ENCODE assay signal across 1 cellular context in genomic region chr1:54579337-54579781, GRCh38.
TF ChIP-seq lines count a peak whose summit lies in the region.

No MANE protein-coding gene starts in this region.

TF ChIP-seq in H1, 55 proteins besides CTCF, POLR2A, EP300 and RAD21:
- no peak for TF ChIP-seq CHD1 (IDR thresholded peaks at IDR 0.05; ENCODE audit: low read depth, low read length)
- TF ChIP-seq SUZ12 (IDR thresholded peaks at IDR 0.05; ENCODE audit: low read length) = no peak
- TF ChIP-seq GTF2F1 (IDR thresholded peaks at IDR 0.05; ENCODE audit: borderline replicate concordance, low read depth, low read length) = no peak
- TF ChIP-seq FOSL1 (IDR thresholded peaks at IDR 0.05; ENCODE audit: insufficient read depth, low read depth, low read length) = no peak
- TF ChIP-seq SIN3A (conservative IDR thresholded peaks at IDR 0.05 in 1 of 2, IDR thresholded peaks at IDR 0.05 in 1 of 2; ENCODE audit: low read depth in 1 of 2, low read length in 2 of 2) = 0 out of 4 replicates have a peak, but pooled peaks of 1 of the 2 experiments have one; percentile 34
- no peak for TF ChIP-seq CEBPB (IDR thresholded peaks at IDR 0.05; ENCODE audit: low read depth, low read length)
- TF ChIP-seq, protein P1, sequence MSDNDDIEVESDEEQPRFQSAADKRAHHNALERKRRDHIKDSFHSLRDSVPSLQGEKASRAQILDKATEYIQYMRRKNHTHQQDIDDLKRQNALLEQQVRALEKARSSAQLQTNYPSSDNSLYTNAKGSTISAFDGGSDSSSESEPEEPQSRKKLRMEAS (IDR thresholded peaks at IDR 0.05) = no peak
- TF ChIP-seq KDM5A (IDR thresholded peaks at IDR 0.05; ENCODE audit: low read length) = no peak
- no peak for TF ChIP-seq POLR2AphosphoS5 (IDR thresholded peaks at IDR 0.05; ENCODE audit: low read depth, low read length)
- no peak for TF ChIP-seq MAFK (IDR thresholded peaks at IDR 0.05; ENCODE audit: low read depth, low read length)
- no peak for TF ChIP-seq TCF12 (IDR thresholded peaks at IDR 0.05; ENCODE audit: low read depth, low read length)
- TF ChIP-seq RNF2 (IDR thresholded peaks at IDR 0.05; ENCODE audit: borderline replicate concordance, low read depth, low read length, missing control alignments, poor library complexity, severe bottlenecking) = no peak
- TF ChIP-seq RFX5 (IDR thresholded peaks at IDR 0.05; ENCODE audit: borderline replicate concordance, low read depth, low read length) = no peak
- no peak for TF ChIP-seq HDAC2 (IDR thresholded peaks at IDR 0.05; ENCODE audit: borderline replicate concordance in 1 of 2, low read depth in 2 of 2, low read length in 2 of 2)
- TF ChIP-seq EGR1 (IDR thresholded peaks at IDR 0.05; ENCODE audit: borderline replicate concordance, low read depth, low read length) = no peak
- TF ChIP-seq CBX5 (IDR thresholded peaks at IDR 0.05; ENCODE audit: low read depth, low read length) = no peak
- TF ChIP-seq, protein P2, sequence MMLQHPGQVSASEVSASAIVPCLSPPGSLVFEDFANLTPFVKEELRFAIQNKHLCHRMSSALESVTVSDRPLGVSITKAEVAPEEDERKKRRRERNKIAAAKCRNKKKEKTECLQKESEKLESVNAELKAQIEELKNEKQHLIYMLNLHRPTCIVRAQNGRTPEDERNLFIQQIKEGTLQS (IDR thresholded peaks at IDR 0.05; ENCODE audit: insufficient read depth, low read depth, low read length) = no peak
- no peak for TF ChIP-seq RXRA (IDR thresholded peaks at IDR 0.05; ENCODE audit: insufficient read depth, low read depth, low read length)
- TF ChIP-seq SRF (IDR thresholded peaks at IDR 0.05; ENCODE audit: low read depth, low read length) = peak; percentile 78; the same call in 1 of the 2 replicates
- peak; percentile 54 for TF ChIP-seq ASH2L (IDR thresholded peaks at IDR 0.05; ENCODE audit: low read length)
